8 cellular contexts compared by ENCODE assay signal in the genomic region with DNA sequence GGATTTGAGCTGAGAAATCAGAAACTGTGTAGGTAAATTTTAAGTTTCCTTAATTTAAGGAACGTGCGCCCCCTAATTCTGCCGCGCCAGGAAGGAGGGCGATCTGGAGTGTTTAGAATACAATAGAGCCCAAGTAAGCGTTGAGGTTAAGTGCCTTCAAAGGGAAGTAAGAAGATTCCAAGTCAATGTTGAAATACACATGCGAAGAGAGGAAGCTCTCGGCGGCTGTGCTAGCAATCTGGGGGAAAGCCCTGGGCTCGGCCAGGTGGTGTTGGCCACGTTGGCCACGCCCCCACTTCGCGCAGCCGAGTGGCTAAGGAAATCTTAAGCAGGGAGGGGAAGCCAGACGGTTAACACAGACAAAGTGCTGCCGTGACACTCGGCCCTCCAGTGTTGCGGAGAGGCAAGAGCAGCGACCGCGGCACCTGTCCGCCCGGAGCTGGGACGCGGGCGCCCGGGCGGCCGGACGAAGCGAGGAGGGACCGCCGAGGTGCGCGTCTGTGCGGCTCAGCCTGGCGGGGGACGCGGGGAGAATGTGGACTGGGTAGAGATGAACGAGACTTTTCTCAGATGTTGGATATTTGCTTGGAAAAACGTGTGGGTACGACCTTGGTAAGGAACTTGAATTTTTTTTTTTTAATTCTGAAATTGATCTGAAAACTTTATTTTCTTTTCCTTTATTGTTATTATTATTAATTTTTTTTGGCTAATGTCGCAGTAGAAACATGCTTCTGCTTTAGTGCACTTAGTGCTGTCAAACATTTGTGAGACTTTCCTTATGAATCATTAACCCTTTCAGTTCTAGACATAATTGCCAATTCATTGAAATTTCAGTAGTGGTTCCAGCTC. TPM values are rescaled to one million over a fixed set of nuclear protein-coding genes. Genes with fewer than 3 reads are reported as not detected.
A peak's percentile ranks its signal among the peaks of the same experiment; 100 is the strongest.
DNase-seq lines count a peak whose midpoint lies in the region; ATAC-seq and TF ChIP-seq lines count a peak whose summit lies in the region.

A gene (plus strand): TSS at position 353 of the 849 bp plus-strand sequence. CDS start 218 bp downstream, at position 571.

- TF ChIP-seq CTCF in activated CD8-positive, alpha-beta T cell treated with anti-CD3 and anti-CD28 coated beads for 36 hours (IDR thresholded peaks at IDR 0.05) = peak; percentile 20

- H3K27ac Mint-ChIP-seq in activated CD8-positive, alpha-beta T cell treated with anti-CD3 and anti-CD28 coated beads for 36 hours = peak within 1 kb of the TSS; percentile 75

- DNase-seq in C1 segment of cervical spinal cord (lab: John Stamatoyannopoulos, UW) (peak in 11 of 14 donors; percentile 21 to 90 (median 50)), GM19240 (ENCODE audit: insufficient read length, low spot score) (peak; percentile 42), NCI-H774 (lab: John Stamatoyannopoulos, UW) (peak; percentile 89)
- DNase-seq in activated CD8-positive, alpha-beta T cell treated with anti-CD3 and anti-CD28 coated beads for 36 hours = peak; percentile 89
- peak; percentile 78 to 83 (median 83) for DNase-seq in effector memory CD4-positive, alpha-beta T cell
- DNase-seq in stimulated activated CD8-positive, alpha-beta memory T cell treated with anti-CD3 and anti-CD28 coated beads, Interleukin-15, amount 100 ng/mL, for 48 hours (ENCODE audit: low read depth in 2 of 2) = peak; percentile 65 to 77

- H3K9me3 ChIP-seq in effector memory CD4-positive, alpha-beta T cell (ENCODE audit: control insufficient read depth, low read length) = no peaks in the 10 kb centered on the region
- no peaks in the 10 kb centered on the region for H3K9me3 ChIP-seq in mesodermal cell (ENCODE audit: control insufficient read depth, low read length)

- no peaks in the 10 kb centered on the region for H3K9me3 Mint-ChIP-seq in activated CD8-positive, alpha-beta T cell treated with anti-CD3 and anti-CD28 coated beads for 36 hours

- intact Hi-C loops in activated CD8-positive, alpha-beta T cell treated with anti-CD3 and anti-CD28 coated beads for 36 hours (cut with micrococcal nuclease) = no loop called here

- peak within 1 kb of the TSS; percentile 69 for H3K4me3 ChIP-seq in effector memory CD4-positive, alpha-beta T cell (ENCODE audit: insufficient read depth, low read depth, low read length, poor library complexity, severe bottlenecking)
- peak within 1 kb of the TSS; percentile 56 for H3K4me3 ChIP-seq in mesodermal cell (ENCODE audit: extremely low read depth, insufficient read depth, low read length, poor library complexity, severe bottlenecking)

- POLR2A ChIA-PET in activated CD8-positive, alpha-beta T cell treated with anti-CD3 and anti-CD28 coated beads for 36 hours (lab: Charles Lee) = interaction anchor here (0.5 to 2.7 kb wide), 9 partner anchors 10 to 562 kb away, joined by 3 to 40 read pairs (median 3); no protein-coding TSS in a partner anchor

- peak within 1 kb of the TSS; percentile 78 for H3K4me3 Mint-ChIP-seq in activated CD8-positive, alpha-beta T cell treated with anti-CD3 and anti-CD28 coated beads for 36 hours

- H3K36me3 ChIP-seq in effector memory CD4-positive, alpha-beta T cell (ENCODE audit: control insufficient read depth, insufficient read depth, low read length) = no peaks in the 10 kb centered on the region
- peaks cover 11% of the 10 kb centered on the region for H3K36me3 ChIP-seq in mesodermal cell (ENCODE audit: control insufficient read depth, insufficient read depth, low read length)

- CTCF ChIA-PET in activated CD8-positive, alpha-beta T cell treated with anti-CD3 and anti-CD28 coated beads for 36 hours (lab: Charles Lee) = interaction anchor here (0.6 to 2.8 kb wide), 21 partner anchors 9 to 655 kb away, joined by 3 to 29 read pairs (median 4); no protein-coding TSS in a partner anchor

- H3K27ac ChIP-seq in effector memory CD4-positive, alpha-beta T cell (ENCODE audit: insufficient read depth, low read length, poor library complexity, severe bottlenecking) = peak within 1 kb of the TSS; percentile 53
- peak within 1 kb of the TSS; percentile 74 for H3K27ac ChIP-seq in mesodermal cell (ENCODE audit: low read depth, low read length, severe bottlenecking)

- whole genome bisulfite sequencing in mesodermal cell (ENCODE audit: insufficient coverage in 2 of 2), 2 experiments = 0 to 1% methylated on average over 22 to 41 of the region's 44 CpGs

- peaks cover 17% of the 10 kb centered on the region for H3K36me3 Mint-ChIP-seq in activated CD8-positive, alpha-beta T cell treated with anti-CD3 and anti-CD28 coated beads for 36 hours (ENCODE audit: low read depth)

- H3K27me3 Mint-ChIP-seq in activated CD8-positive, alpha-beta T cell treated with anti-CD3 and anti-CD28 coated beads for 36 hours = peaks cover 57% of the 10 kb centered on the region

- H3K4me1 ChIP-seq in effector memory CD4-positive, alpha-beta T cell (ENCODE audit: control insufficient read depth, insufficient read depth, low read length, poor library complexity, severe bottlenecking) = peaks cover 64% of the 10 kb centered on the region
- H3K4me1 ChIP-seq in mesodermal cell (ENCODE audit: control insufficient read depth, insufficient read depth, low read length, poor library complexity, severe bottlenecking) = peaks cover 36% of the 10 kb centered on the region

- H3K27me3 ChIP-seq in effector memory CD4-positive, alpha-beta T cell (replicated peaks; ENCODE audit: control insufficient read depth, insufficient read depth, low read length, poor library complexity, severe bottlenecking) = no peaks in the 10 kb centered on the region

- H3K4me1 Mint-ChIP-seq in activated CD8-positive, alpha-beta T cell treated with anti-CD3 and anti-CD28 coated beads for 36 hours (ENCODE audit: low read depth) = peaks cover 59% of the 10 kb centered on the region

- ATAC-seq in HG03442 (IDR thresholded peaks at IDR 0.05; ENCODE audit: unreplicated experiment) = peak; percentile 66
- ATAC-seq in activated CD8-positive, alpha-beta T cell treated with anti-CD3 and anti-CD28 coated beads for 36 hours = peak; percentile 84

RNA-seq across cellular contexts. Expression of the gene that starts here (rescaled TPM):
- total RNA-seq in activated CD8-positive, alpha-beta T cell treated with anti-CD3 and anti-CD28 coated beads for 36 hours = 10 to 100 TPM; 24.6 to 24.7 TPM
- 12.6 TPM for polyA plus RNA-seq in mesodermal cell (2013, experiment 1 of 2)
- polyA plus RNA-seq in mesodermal cell (2013, experiment 2 of 2) = 9.9 TPM

Comparison
In these comparisons a context has a peak if more than half of its experiments do, and no peak if none do; other contexts are left out.
1. Peak in every context shown above with its lines: DNase-seq, ATAC-seq, H3K4me3 ChIP-seq and H3K27ac ChIP-seq.